In the genomic region with DNA sequence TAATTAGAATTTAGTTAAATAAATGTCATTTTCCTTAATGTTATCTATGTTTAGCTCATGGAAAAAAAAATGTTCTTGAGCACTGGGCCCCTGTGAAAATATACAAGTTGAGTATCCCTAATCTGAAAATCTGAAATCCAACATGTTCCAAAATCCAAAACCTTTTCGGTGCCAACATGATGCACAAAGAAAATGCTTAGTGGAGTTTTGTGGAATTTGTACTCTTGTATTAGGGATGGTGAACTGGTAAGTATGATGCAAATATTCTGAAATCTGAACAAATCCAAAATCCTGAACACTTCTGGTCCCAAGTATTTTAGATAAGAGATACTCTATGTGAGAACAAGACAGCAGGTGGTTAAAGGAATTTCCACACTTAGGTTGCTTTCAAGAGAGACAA, we compare ENCODE assay signal across 18 cellular contexts. TPM values are rescaled to one million over a fixed set of nuclear protein-coding genes. Genes with fewer than 3 reads are reported as not detected.
DNase-seq lines count a peak whose midpoint lies in the region; ATAC-seq and TF ChIP-seq lines count a peak whose summit lies in the region.
"Had no signal": no experiment of that assay in that cellular context is flagged by ENCODE, and none has a peak within 500 bp of the region (broad histone marks: within the 10 kb centered on the region; RNA-seq: fewer than 3 reads in every experiment).

No MANE protein-coding gene starts in this region.

- peaks cover 10 to 20% of the 10 kb centered on the region in 2 donors for H3K36me3 ChIP-seq in thyroid gland

- H3K27ac Mint-ChIP-seq in activated CD8-positive, alpha-beta T cell treated with anti-CD3 and anti-CD28 coated beads for 36 hours, result peak overlapping the region; percentile 55
- H3K27ac Mint-ChIP-seq in activated CD8-positive, alpha-beta T cell treated with anti-CD3 and anti-CD28 coated beads, Interleukin-2, amount 10 ng/mL, durations not matched to agents 7 days and 5 days, result no peak overlapping the region
- H3K27ac Mint-ChIP-seq in activated T-helper 17 cell treated with anti-CD3 and anti-CD28 coated beads, Interleukin-2, amount 50 U/mL, for 72 hours, result peak overlapping the region; percentile 48
- peak overlapping the region; percentile 35 for H3K27ac Mint-ChIP-seq in stimulated activated memory B cell treated with anti-CD40 and anti-IgM and Interleukin-4, amounts not matched to agents 10 μg/mL and 1 μg/mL and 100 μg/mL, for 72 hours
- H3K27ac Mint-ChIP-seq: CD14-positive monocyte, H9, IgD-negative memory B cell had no signal

- H3K4me1 Mint-ChIP-seq in activated CD8-positive, alpha-beta T cell treated with anti-CD3 and anti-CD28 coated beads for 36 hours (ENCODE audit: low read depth), result no peaks in the 10 kb centered on the region
- H3K4me1 Mint-ChIP-seq in activated CD8-positive, alpha-beta T cell treated with anti-CD3 and anti-CD28 coated beads, Interleukin-2, amount 10 ng/mL, durations not matched to agents 7 days and 5 days (ENCODE audit: low read depth), result no peaks in the 10 kb centered on the region
- H3K4me1 Mint-ChIP-seq in activated T-helper 17 cell treated with anti-CD3 and anti-CD28 coated beads, Interleukin-2, amount 50 U/mL, for 72 hours, result no peaks in the 10 kb centered on the region
- no peaks in the 10 kb centered on the region for H3K4me1 Mint-ChIP-seq in stimulated activated memory B cell treated with anti-CD40 and anti-IgM and Interleukin-4, amounts not matched to agents 10 μg/mL and 1 μg/mL and 100 μg/mL, for 72 hours
- H3K4me1 Mint-ChIP-seq: CD14-positive monocyte, H9, IgD-negative memory B cell had no signal

- 94 to 95% methylated on average over 1 of the region's 1 CpG for WGBS in thyroid gland, 2 donors

- no peaks in the 10 kb centered on the region for H3K27me3 ChIP-seq in thyroid gland
- H3K27me3 ChIP-seq: BLaER1 had no signal

- no peaks in the 10 kb centered on the region for H3K27me3 Mint-ChIP-seq in activated CD8-positive, alpha-beta T cell treated with anti-CD3 and anti-CD28 coated beads for 36 hours
- no peaks in the 10 kb centered on the region for H3K27me3 Mint-ChIP-seq in activated CD8-positive, alpha-beta T cell treated with anti-CD3 and anti-CD28 coated beads, Interleukin-2, amount 10 ng/mL, durations not matched to agents 7 days and 5 days (ENCODE audit: low read depth)
- H3K27me3 Mint-ChIP-seq in activated T-helper 17 cell treated with anti-CD3 and anti-CD28 coated beads, Interleukin-2, amount 50 U/mL, for 72 hours, result no peaks in the 10 kb centered on the region
- no peaks in the 10 kb centered on the region for H3K27me3 Mint-ChIP-seq in stimulated activated memory B cell treated with anti-CD40 and anti-IgM and Interleukin-4, amounts not matched to agents 10 μg/mL and 1 μg/mL and 100 μg/mL, for 72 hours
- H3K27me3 Mint-ChIP-seq: IgD-negative memory B cell had no signal

- no peak overlapping the region for H3K4me3 Mint-ChIP-seq in activated CD8-positive, alpha-beta T cell treated with anti-CD3 and anti-CD28 coated beads for 36 hours
- H3K4me3 Mint-ChIP-seq in activated CD8-positive, alpha-beta T cell treated with anti-CD3 and anti-CD28 coated beads, Interleukin-2, amount 10 ng/mL, durations not matched to agents 7 days and 5 days, result no peak overlapping the region
- no peak overlapping the region for H3K4me3 Mint-ChIP-seq in activated T-helper 17 cell treated with anti-CD3 and anti-CD28 coated beads, Interleukin-2, amount 50 U/mL, for 72 hours
- H3K4me3 Mint-ChIP-seq in stimulated activated memory B cell treated with anti-CD40 and anti-IgM and Interleukin-4, amounts not matched to agents 10 μg/mL and 1 μg/mL and 100 μg/mL, for 72 hours, result no peak overlapping the region
- H3K4me3 Mint-ChIP-seq: CD14-positive monocyte; CD8-positive, alpha-beta T cell; H9; IgD-negative memory B cell had no signal

- no peak overlapping the region for H3K4me3 ChIP-seq in thyroid gland (replicated peaks in 1 of 3)
- H3K4me3 ChIP-seq: BLaER1, GM12878 had no signal

- no peaks in the 10 kb centered on the region for H3K4me1 ChIP-seq in thyroid gland
- H3K4me1 ChIP-seq: BLaER1 had no signal

- no peak for TF ChIP-seq POLR2A in thyroid gland (IDR thresholded peaks at IDR 0.05)

- DNase-seq in activated CD8-positive, alpha-beta T cell treated with anti-CD3 and anti-CD28 coated beads for 36 hours, result no peak
- DNase-seq in activated CD8-positive, alpha-beta T cell treated with anti-CD3 and anti-CD28 coated beads, Interleukin-2, amount 10 ng/mL, durations not matched to agents 7 days and 5 days, result no peak
- DNase-seq in left lobe of liver (ENCODE audit: low spot score) (no peak), thyroid gland (no peak)
- DNase-seq: 8988T; Calu3; CD8-positive, alpha-beta T cell; DMS53; DND-41; EL; H9 had no signal

- no peak overlapping the region for H3K27ac ChIP-seq in thyroid gland
- H3K27ac ChIP-seq: BLaER1 had no signal

- POLR2A ChIA-PET in activated CD8-positive, alpha-beta T cell treated with anti-CD3 and anti-CD28 coated beads for 36 hours (lab: Charles Lee), result no interaction called here
- POLR2A ChIA-PET in activated CD8-positive, alpha-beta T cell treated with anti-CD3 and anti-CD28 coated beads, Interleukin-2, amount 10 ng/mL, durations not matched to agents 7 days and 5 days (lab: Charles Lee), result no interaction called here

- no peaks in the 10 kb centered on the region for H3K9me3 ChIP-seq in thyroid gland
- H3K9me3 ChIP-seq: BLaER1 had no signal

- peaks cover 26% of the 10 kb centered on the region for H3K36me3 Mint-ChIP-seq in activated CD8-positive, alpha-beta T cell treated with anti-CD3 and anti-CD28 coated beads for 36 hours (ENCODE audit: low read depth)
- peaks cover 39% of the 10 kb centered on the region for H3K36me3 Mint-ChIP-seq in activated CD8-positive, alpha-beta T cell treated with anti-CD3 and anti-CD28 coated beads, Interleukin-2, amount 10 ng/mL, durations not matched to agents 7 days and 5 days (ENCODE audit: low read depth)
- H3K36me3 Mint-ChIP-seq in activated T-helper 17 cell treated with anti-CD3 and anti-CD28 coated beads, Interleukin-2, amount 50 U/mL, for 72 hours (ENCODE audit: low read depth), result peaks cover 73% of the 10 kb centered on the region
- peaks cover 37% of the 10 kb centered on the region for H3K36me3 Mint-ChIP-seq in stimulated activated memory B cell treated with anti-CD40 and anti-IgM and Interleukin-4, amounts not matched to agents 10 μg/mL and 1 μg/mL and 100 μg/mL, for 72 hours

- no peak for ATAC-seq in activated CD8-positive, alpha-beta T cell treated with anti-CD3 and anti-CD28 coated beads for 36 hours
- no peak for ATAC-seq in activated CD8-positive, alpha-beta T cell treated with anti-CD3 and anti-CD28 coated beads, Interleukin-2, amount 10 ng/mL, durations not matched to agents 7 days and 5 days
- ATAC-seq in activated T-helper 17 cell treated with anti-CD3 and anti-CD28 coated beads, Interleukin-2, amount 50 U/mL, for 72 hours (replicated peaks), result no peak
- ATAC-seq in left lobe of liver (peak; percentile 24), GM21619 (IDR thresholded peaks at IDR 0.05; ENCODE audit: unreplicated experiment) (no peak)
- no peak for ATAC-seq in stimulated activated memory B cell treated with anti-CD40 and anti-IgM and Interleukin-4, amounts not matched to agents 10 μg/mL and 1 μg/mL and 100 μg/mL, for 72 hours
- ATAC-seq: CD8-positive, alpha-beta T cell; GM12878 had no signal

- TF ChIP-seq CTCF in activated CD8-positive, alpha-beta T cell treated with anti-CD3 and anti-CD28 coated beads for 36 hours (IDR thresholded peaks at IDR 0.05), result no peak
- no peak for TF ChIP-seq CTCF in thyroid gland (IDR thresholded peaks at IDR 0.05)

- H3K9me3 Mint-ChIP-seq in activated CD8-positive, alpha-beta T cell treated with anti-CD3 and anti-CD28 coated beads for 36 hours, result no peaks in the 10 kb centered on the region
- no peaks in the 10 kb centered on the region for H3K9me3 Mint-ChIP-seq in activated CD8-positive, alpha-beta T cell treated with anti-CD3 and anti-CD28 coated beads, Interleukin-2, amount 10 ng/mL, durations not matched to agents 7 days and 5 days (ENCODE audit: insufficient read depth)
- H3K9me3 Mint-ChIP-seq in activated T-helper 17 cell treated with anti-CD3 and anti-CD28 coated beads, Interleukin-2, amount 50 U/mL, for 72 hours, result no peaks in the 10 kb centered on the region
- no peaks in the 10 kb centered on the region for H3K9me3 Mint-ChIP-seq in stimulated activated memory B cell treated with anti-CD40 and anti-IgM and Interleukin-4, amounts not matched to agents 10 μg/mL and 1 μg/mL and 100 μg/mL, for 72 hours
- H3K9me3 Mint-ChIP-seq: CD14-positive monocyte; CD8-positive, alpha-beta T cell; H9; IgD-negative memory B cell had no signal

- intact Hi-C loops in activated CD8-positive, alpha-beta T cell treated with anti-CD3 and anti-CD28 coated beads for 36 hours (cut with micrococcal nuclease), result no loop called here
- intact Hi-C loops in thyroid gland (cut with DNase I), result no loop called here

- CTCF ChIA-PET in activated CD8-positive, alpha-beta T cell treated with anti-CD3 and anti-CD28 coated beads for 36 hours (lab: Charles Lee), result interaction anchor here (1.3 to 1.5 kb wide), 2 partner anchors 14 to 19 kb away, joined by 3 to 4 read pairs; no protein-coding TSS in a partner anchor
- CTCF ChIA-PET in activated CD8-positive, alpha-beta T cell treated with anti-CD3 and anti-CD28 coated beads, Interleukin-2, amount 10 ng/mL, durations not matched to agents 7 days and 5 days (lab: Charles Lee), result no interaction called here

RNA-seq across cellular contexts. Expression of a gene that starts 44.5 kb away (rescaled TPM):
- 10 to 100 TPM; 11.0 to 12.7 TPM for total RNA-seq in activated CD8-positive, alpha-beta T cell treated with anti-CD3 and anti-CD28 coated beads for 36 hours
- total RNA-seq in activated CD8-positive, alpha-beta T cell treated with anti-CD3 and anti-CD28 coated beads, Interleukin-2, amount 10 ng/mL, durations not matched to agents 7 days and 5 days, result 10 to 100 TPM; 17.2 to 21.0 TPM
- total RNA-seq in activated T-helper 17 cell treated with anti-CD3 and anti-CD28 coated beads, Interleukin-2, amount 50 U/mL, for 72 hours, result 10 to 100 TPM; 13.3 to 14.6 TPM
- total RNA-seq in left lobe of liver, result 4.2 TPM
- total RNA-seq in thyroid gland, result 10 to 100 TPM; 11.9 to 19.5 (median 17.2) TPM
